Comparison of ENCODE assay signal across 24 cellular contexts in genomic region chr6:125205931-125206330, GRCh38. TPM values are rescaled to one million over a fixed set of nuclear protein-coding genes. Genes with fewer than 3 reads are reported as not detected.
A peak's percentile ranks its signal among the peaks of the same experiment; 100 is the strongest.
DNase-seq lines count a peak whose midpoint lies in the region; ATAC-seq and TF ChIP-seq lines count a peak whose summit lies in the region.
"Had no signal": no experiment of that assay in that cellular context is flagged by ENCODE, and none has a peak within 500 bp of the region (broad histone marks: within the 10 kb centered on the region; RNA-seq: fewer than 3 reads in every experiment).

No MANE protein-coding gene starts in this region.

- H3K9ac ChIP-seq in mammary epithelial cell (ENCODE audit: insufficient read depth, low read length): no peak overlapping the region

- H2AFZ ChIP-seq in mammary epithelial cell (ENCODE audit: low read depth, low read length): no peak overlapping the region

- CTCF ChIA-PET in mammary epithelial cell (lab: Charles Lee; ENCODE audit: low non-redundant PET): no interaction called here

- H3K4me3 ChIP-seq in heart left ventricle: no peak overlapping the region
- H3K4me3 ChIP-seq in psoas muscle: peak overlapping the region; percentile 24
- no peak overlapping the region for H3K4me3 ChIP-seq in breast epithelium
- no peak overlapping the region for H3K4me3 ChIP-seq in mammary epithelial cell (replicated peaks in 1 of 3; ENCODE audit: insufficient read depth in 1 of 3, low read depth in 2 of 3, low read length in 3 of 3)
- H3K4me3 ChIP-seq in tibial nerve: no peak overlapping the region
- H3K4me3 ChIP-seq: MG63 had no signal

- H3K4me3 Mint-ChIP-seq in chondrocyte (ENCODE audit: unreplicated experiment): no peak overlapping the region
- H3K4me3 Mint-ChIP-seq: CD14-positive monocyte; CD8-positive, alpha-beta memory T cell had no signal

- H3K27me3 ChIP-seq in heart left ventricle (no peaks in the 10 kb centered on the region), psoas muscle (ENCODE audit: insufficient read depth in 3 of 3, low read length in 2 of 3) (no peaks in the 10 kb centered on the region), breast epithelium (no peaks in the 10 kb centered on the region), mammary epithelial cell (ENCODE audit: insufficient read depth, low read length) (no peaks in the 10 kb centered on the region), tibial nerve (no peaks in the 10 kb centered on the region)
- H3K27me3 ChIP-seq: BE2C, MG63 had no signal

- TF ChIP-seq EP300 in tibial nerve (IDR thresholded peaks at IDR 0.05): no peak

- TF ChIP-seq POLR2A in heart left ventricle (IDR thresholded peaks at IDR 0.05) (no peak), breast epithelium (IDR thresholded peaks at IDR 0.05) (no peak), tibial nerve (IDR thresholded peaks at IDR 0.05) (no peak)

- H3K27ac ChIP-seq in heart left ventricle: peak overlapping the region in 10 of 12 donors; percentile 1 to 83 (median 58)
- H3K27ac ChIP-seq in psoas muscle: peak overlapping the region; percentile 71
- H3K27ac ChIP-seq in breast epithelium: no peak overlapping the region
- no peak overlapping the region for H3K27ac ChIP-seq in mammary epithelial cell (ENCODE audit: insufficient read depth, low read depth, low read length)
- H3K27ac ChIP-seq in tibial nerve: no peak overlapping the region
- H3K27ac ChIP-seq: RWPE1 had no signal

- H3K4me1 ChIP-seq in heart left ventricle (peaks cover 0 to 29% (median 14%) of the 10 kb centered on the region in 12 donors), psoas muscle (peaks cover 56% of the 10 kb centered on the region), breast epithelium (no peaks in the 10 kb centered on the region), mammary epithelial cell (ENCODE audit: insufficient read depth, low read length) (peaks cover 24% of the 10 kb centered on the region), tibial nerve (peaks cover 0 to 17% (median 8%) of the 10 kb centered on the region in 4 donors)

- H3K79me2 ChIP-seq in mammary epithelial cell (ENCODE audit: insufficient read depth, low read length): peaks cover 46% of the 10 kb centered on the region

- H3K4me1 Mint-ChIP-seq in chondrocyte (ENCODE audit: low read depth): peaks cover 57% of the 10 kb centered on the region
- H3K4me1 Mint-ChIP-seq: CD8-positive, alpha-beta memory T cell had no signal

- ATAC-seq in heart left ventricle: peak; percentile 61 to 75 (median 72)
- ATAC-seq in Right ventricle myocardium inferior: no peak
- ATAC-seq in psoas muscle: peak; percentile 78 to 88 (median 84)

- no peaks in the 10 kb centered on the region for H3K27me3 Mint-ChIP-seq in chondrocyte (ENCODE audit: low read depth)

- no peaks in the 10 kb centered on the region for H4K20me1 ChIP-seq in mammary epithelial cell (ENCODE audit: insufficient read depth, low read length)

- dilution Hi-C loops in mammary epithelial cell (cut with HindIII; ENCODE audit: low sequenced_read_pairs): no loop called here

- intact Hi-C loops in heart left ventricle (cut with DNase I): no loop called here
- intact Hi-C loops in Right ventricle myocardium inferior (cut with DNase I): no loop called here
- intact Hi-C loops in psoas muscle (cut with DNase I): no loop called here
- intact Hi-C loops in breast epithelium (cut with DNase I; ENCODE audit: low total_unique reads): no loop called here
- intact Hi-C loops in mammary epithelial cell (cut with micrococcal nuclease): no loop called here

- H3K9me3 Mint-ChIP-seq in chondrocyte (ENCODE audit: low read depth): no peaks in the 10 kb centered on the region
- H3K9me3 Mint-ChIP-seq: CD8-positive, alpha-beta memory T cell had no signal

- peak overlapping the region; percentile 68 for H3K27ac Mint-ChIP-seq in chondrocyte (ENCODE audit: unreplicated experiment)
- H3K27ac Mint-ChIP-seq: CD14-positive monocyte; CD8-positive, alpha-beta memory T cell had no signal

- no TSS peak for BruUV-seq in mammary epithelial cell (replicated peaks; lab: Mats Ljungman, UMichigan)

- H3K9me3 ChIP-seq in heart left ventricle (no peaks in the 10 kb centered on the region), psoas muscle (no peaks in the 10 kb centered on the region), breast epithelium (no peaks in the 10 kb centered on the region), mammary epithelial cell (replicated peaks; ENCODE audit: insufficient read depth, low read length) (no peaks in the 10 kb centered on the region), tibial nerve (no peaks in the 10 kb centered on the region)
- H3K9me3 ChIP-seq: BE2C had no signal

- TF ChIP-seq CTCF in heart left ventricle (IDR thresholded peaks at IDR 0.05) (no peak), chondrocyte (IDR thresholded peaks at IDR 0.05) (no peak), psoas muscle (IDR thresholded peaks at IDR 0.05) (no peak), breast epithelium (IDR thresholded peaks at IDR 0.05) (no peak), mammary epithelial cell (conservative IDR thresholded peaks at IDR 0.05 in 1 of 2, IDR thresholded peaks at IDR 0.05 in 1 of 2; ENCODE audit: extremely low read depth in 1 of 2, insufficient read depth in 1 of 2, low read depth in 1 of 2, low read length in 2 of 2) (no peak), tibial nerve (IDR thresholded peaks at IDR 0.05) (no peak)

- 50 to 68% (median 51%) methylated on average over 2 of the region's 2 CpGs for WGBS in heart left ventricle, 4 donors
- WGBS in psoas muscle, 3 donors: 25 to 56% (median 34%) methylated on average over 2 of the region's 2 CpGs
- 88% methylated on average over 2 of the region's 2 CpGs for WGBS in mammary epithelial cell (ENCODE audit: low coverage, missing lambda C conversion rate)
- 79 to 85% methylated on average over 2 of the region's 2 CpGs for WGBS in tibial nerve, 2 donors

- DNase-seq in heart left ventricle (no peak), Right ventricle myocardium inferior (ENCODE audit: missing footprints) (no peak), chondrocyte (ENCODE audit: low spot score) (no peak), psoas muscle (no peak), breast epithelium (ENCODE audit: low spot score in 2 of 2) (no peak), mammary epithelial cell (no peak), tibial nerve (ENCODE audit: low spot score in 2 of 2) (no peak)
- DNase-seq: 8988T; ACHN; BE2C; CD8-positive, alpha-beta memory T cell; DMS 273 treated with DMSO at 0.1 percent for 48 hours; DMS79; GF-D8; HCEC 1CT; KBM-7; MG63; NCI-H1694; NCI-H2029 treated with DMSO at 0.1 percent for 48 hours; NCI-H2227 treated with DMSO at 0.1 percent for 48 hours; NCI-H526 treated with DMSO at 0.1 percent for 48 hours; SIG-M5 had no signal

- in situ Hi-C loops in mammary epithelial cell (cut with MboI; ENCODE audit: low sequenced_read_pairs in 2 of 2): no loop called here

- H3K36me3 ChIP-seq in heart left ventricle: no peaks in the 10 kb centered on the region
- H3K36me3 ChIP-seq in psoas muscle (ENCODE audit: insufficient read depth in 1 of 2, low read depth in 1 of 2): no peaks in the 10 kb centered on the region
- H3K36me3 ChIP-seq in breast epithelium: no peaks in the 10 kb centered on the region
- H3K36me3 ChIP-seq in mammary epithelial cell (ENCODE audit: insufficient read depth, low read length): no peaks in the 10 kb centered on the region
- no peaks in the 10 kb centered on the region for H3K36me3 ChIP-seq in tibial nerve
- H3K36me3 ChIP-seq: BE2C, MG63 had no signal

- no peak overlapping the region for H3K4me2 ChIP-seq in mammary epithelial cell (ENCODE audit: insufficient read depth, low read depth, low read length)

- no peaks in the 10 kb centered on the region for H3K36me3 Mint-ChIP-seq in chondrocyte (ENCODE audit: low read depth)
- H3K36me3 Mint-ChIP-seq: CD14-positive monocyte had no signal

RNA-seq across cellular contexts. Expression of gene TPD52L1, which starts 52.4 kb away (rescaled TPM):
- total RNA-seq in heart left ventricle: 100 to 1,000 TPM in 1 of 9 donors, 10 to 100 TPM in 8; 47.0 to 146 (median 74.2) TPM
- polyA plus RNA-seq in heart left ventricle: 10 to 100 TPM; 13.0 to 51.5 TPM
- total RNA-seq in Right ventricle myocardium inferior: 56.2 TPM
- total RNA-seq in chondrocyte: 24.1 to 52.8 TPM (median 48.0 TPM) in 3 replicates
- total RNA-seq in psoas muscle: 100 to 1,000 TPM; 106 to 150 (median 136) TPM
- 10 to 100 TPM; 51.8 to 98.6 (median 67.4) TPM for polyA plus RNA-seq in psoas muscle
- total RNA-seq in breast epithelium: 100 to 1,000 TPM in 1 of 3 donors, 10 to 100 TPM in 2; 27.2 to 266 (median 81.3) TPM
- 100 to 1,000 TPM; 115 to 269 TPM for total RNA-seq in mammary epithelial cell
- polyA plus RNA-seq in mammary epithelial cell: 171 TPM
- 86.8 TPM for polyA minus RNA-seq in mammary epithelial cell
- total RNA-seq in tibial nerve: 10 to 100 TPM; 28.8 to 55.0 (median 45.6) TPM
- total RNA-seq: CD8-positive, alpha-beta memory T cell had no signal
- polyA plus RNA-seq: CD14-positive monocyte had no signal

Comparison
In these comparisons a context has a peak if more than half of its experiments do, and no peak if none do; other contexts are left out.
1. H3K27ac ChIP-seq: peak in heart left ventricle (10 of 12) and psoas muscle (single experiment); none in breast epithelium (0 of 2), mammary epithelial cell (single experiment) and tibial nerve (0 of 4).